Comparison of ENCODE assay signal across 24 cellular contexts in genomic region chr2:128613876-128614275, GRCh38.
"Had no signal": no experiment of that assay in that cellular context is flagged by ENCODE, and none has a peak within 500 bp of the region (broad histone marks: within the 10 kb centered on the region; RNA-seq: fewer than 3 reads in every experiment).

No MANE protein-coding gene starts in this region.

- H3K9ac ChIP-seq: parathyroid adenoma had no signal

- H3K9me3 ChIP-seq: gastrocnemius medialis, neutrophil, prostate gland, right atrium auricular region, stomach, thyroid gland had no signal

- FAIRE-seq: endometrium, keratinocyte had no signal

- H3K4me1 Mint-ChIP-seq: natural killer cell; stimulated activated effector memory CD8-positive, alpha-beta T cell treated with anti-CD3 and anti-CD28 coated beads, Interleukin-12 subunit alpha, Interleukin-12 subunit beta, amount 100 ng/mL, for 72 hours had no signal

- H3K4me2 ChIP-seq: smooth muscle cell had no signal

- H3K27me3 ChIP-seq: gastrocnemius medialis, neutrophil, right atrium auricular region, thyroid gland had no signal

- H3K36me3 Mint-ChIP-seq: natural killer cell; stimulated activated effector memory CD8-positive, alpha-beta T cell treated with anti-CD3 and anti-CD28 coated beads, Interleukin-12 subunit alpha, Interleukin-12 subunit beta, amount 100 ng/mL, for 72 hours had no signal

- H3K4me1 ChIP-seq: gastrocnemius medialis, prostate gland, right atrium auricular region, stomach had no signal

- H3K4me3 ChIP-seq: gastrocnemius medialis, prostate gland, right atrium auricular region, smooth muscle cell, stomach, thyroid gland had no signal

- H2AFZ ChIP-seq: parathyroid adenoma had no signal

- H3K36me3 ChIP-seq: gastrocnemius medialis, neutrophil, prostate gland, right atrium auricular region, stomach, thyroid gland had no signal

- H3K79me2 ChIP-seq: parathyroid adenoma had no signal

- H3K4me3 Mint-ChIP-seq: effector memory CD8-positive, alpha-beta T cell; natural killer cell; stimulated activated effector memory CD8-positive, alpha-beta T cell treated with anti-CD3 and anti-CD28 coated beads, Interleukin-12 subunit alpha, Interleukin-12 subunit beta, amount 100 ng/mL, for 72 hours had no signal

- H3K27ac ChIP-seq: gastrocnemius medialis, neutrophil, parathyroid adenoma, prostate gland, right atrium auricular region, stomach, thyroid gland had no signal

- ATAC-seq: effector memory CD8-positive, alpha-beta T cell; gastrocnemius medialis; left lobe of liver; natural killer cell; sciatic nerve; stimulated activated effector memory CD8-positive, alpha-beta T cell treated with anti-CD3 and anti-CD28 coated beads, Interleukin-12 subunit alpha, Interleukin-12 subunit beta, amount 100 ng/mL, for 72 hours had no signal

- H3K9me3 Mint-ChIP-seq: effector memory CD8-positive, alpha-beta T cell; natural killer cell; stimulated activated effector memory CD8-positive, alpha-beta T cell treated with anti-CD3 and anti-CD28 coated beads, Interleukin-12 subunit alpha, Interleukin-12 subunit beta, amount 100 ng/mL, for 72 hours had no signal

- DNase-seq: cortex of kidney; effector memory CD8-positive, alpha-beta T cell; gastrocnemius medialis; head of caudate nucleus; mammary epithelial cell; mesendoderm; midbrain; natural killer cell; stimulated activated CD4-positive, alpha-beta T cell treated with anti-CD3 and anti-CD28 coated beads, Interleukin-2, amount 100 ng/mL, for 24 hours; stimulated activated CD4-positive, alpha-beta T cell treated with anti-CD3 and anti-CD28 coated beads, Interleukin-4, amount 100 ng/mL, for 24 hours; stimulated activated naive CD4-positive, alpha-beta T cell treated with Interleukin-2 at 50 U/mL for 16 hours; stomach; thyroid gland; trophoblast cell had no signal

- H3K27ac Mint-ChIP-seq: effector memory CD8-positive, alpha-beta T cell; natural killer cell; stimulated activated effector memory CD8-positive, alpha-beta T cell treated with anti-CD3 and anti-CD28 coated beads, Interleukin-12 subunit alpha, Interleukin-12 subunit beta, amount 100 ng/mL, for 72 hours had no signal
